1 cellular context compared by ENCODE assay signal in the genomic region with DNA sequence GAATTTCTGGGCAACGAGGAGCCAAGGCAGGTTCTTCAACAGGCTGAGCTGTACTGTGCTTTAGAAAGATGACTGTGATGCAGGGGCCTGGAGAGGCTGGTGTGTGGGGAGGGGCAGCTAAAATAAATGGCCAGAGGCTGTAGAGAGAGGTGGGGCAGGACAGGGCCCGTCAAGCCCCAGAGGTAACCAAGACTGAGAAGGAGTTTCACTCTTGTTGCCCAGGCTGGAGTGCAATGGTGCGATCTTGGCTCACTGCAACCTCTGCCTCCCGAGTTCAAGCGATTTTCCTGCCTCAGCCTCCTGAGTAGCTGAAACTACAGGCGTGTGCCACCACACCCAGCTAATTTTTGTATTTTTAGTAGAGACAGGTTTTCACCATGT.
TF ChIP-seq lines count a peak whose summit lies in the region.

No MANE protein-coding gene starts in this region.

TF ChIP-seq in HepG2, 621 proteins besides CTCF, POLR2A, EP300 and RAD21 (continues in another document):
- TF ChIP-seq NRL (CRISPR knock-in tag; IDR thresholded peaks at IDR 0.05; ENCODE audit: borderline replicate concordance) = 0 out of 2 replicates have a peak, but pooled peaks have one; percentile 46
- TF ChIP-seq ZNF777 (CRISPR knock-in tag; IDR thresholded peaks at IDR 0.05) = peak; percentile 24; the same call in 1 of the 2 replicates
- TF ChIP-seq, protein P1, sequence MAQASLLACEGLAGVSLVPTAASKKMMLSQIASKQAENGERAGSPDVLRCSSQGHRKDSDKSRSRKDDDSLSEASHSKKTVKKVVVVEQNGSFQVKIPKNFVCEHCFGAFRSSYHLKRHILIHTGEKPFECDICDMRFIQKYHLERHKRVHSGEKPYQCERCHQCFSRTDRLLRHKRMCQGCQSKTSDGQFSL (CRISPR knock-in tag; IDR thresholded peaks at IDR 0.05) = 0 out of 2 replicates have a peak, but pooled peaks have one; percentile 39
- peak; percentile 36; the same call in 1 of the 2 replicates for TF ChIP-seq ZNF501 (CRISPR knock-in tag; IDR thresholded peaks at IDR 0.05)
- 0 out of 2 replicates have a peak, but pooled peaks have one; percentile 29 for TF ChIP-seq ZNF546 (CRISPR knock-in tag; conservative IDR thresholded peaks at IDR 0.05)
- TF ChIP-seq KMT2A (CRISPR knock-in tag; IDR thresholded peaks at IDR 0.05) = 0 out of 2 replicates have a peak, but pooled peaks have one; percentile 11
- TF ChIP-seq, protein P2, sequence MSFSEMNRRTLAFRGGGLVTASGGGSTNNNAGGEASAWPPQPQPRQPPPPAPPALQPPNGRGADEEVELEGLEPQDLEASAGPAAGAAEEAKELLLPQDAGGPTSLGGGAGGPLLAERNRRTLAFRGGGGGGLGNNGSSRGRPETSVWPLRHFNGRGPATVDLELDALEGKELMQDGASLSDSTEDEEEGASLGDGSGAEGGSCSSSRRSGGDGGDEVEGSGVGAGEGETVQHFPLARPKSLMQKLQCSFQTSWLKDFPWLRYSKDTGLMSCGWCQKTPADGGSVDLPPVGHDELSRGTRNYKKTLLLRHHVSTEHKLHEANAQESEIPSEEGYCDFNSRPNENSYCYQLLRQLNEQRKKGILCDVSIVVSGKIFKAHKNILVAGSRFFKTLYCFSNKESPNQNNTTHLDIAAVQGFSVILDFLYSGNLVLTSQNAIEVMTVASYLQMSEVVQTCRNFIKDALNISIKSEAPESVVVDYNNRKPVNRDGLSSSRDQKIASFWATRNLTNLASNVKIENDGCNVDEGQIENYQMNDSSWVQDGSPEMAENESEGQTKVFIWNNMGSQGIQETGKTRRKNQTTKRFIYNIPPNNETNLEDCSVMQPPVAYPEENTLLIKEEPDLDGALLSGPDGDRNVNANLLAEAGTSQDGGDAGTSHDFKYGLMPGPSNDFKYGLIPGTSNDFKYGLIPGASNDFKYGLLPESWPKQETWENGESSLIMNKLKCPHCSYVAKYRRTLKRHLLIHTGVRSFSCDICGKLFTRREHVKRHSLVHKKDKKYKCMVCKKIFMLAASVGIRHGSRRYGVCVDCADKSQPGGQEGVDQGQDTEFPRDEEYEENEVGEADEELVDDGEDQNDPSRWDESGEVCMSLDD (CRISPR knock-in tag; IDR thresholded peaks at IDR 0.05; ENCODE audit: borderline replicate concordance) = 0 out of 2 replicates have a peak, but pooled peaks have one; percentile 30
- TF ChIP-seq, protein P3, sequence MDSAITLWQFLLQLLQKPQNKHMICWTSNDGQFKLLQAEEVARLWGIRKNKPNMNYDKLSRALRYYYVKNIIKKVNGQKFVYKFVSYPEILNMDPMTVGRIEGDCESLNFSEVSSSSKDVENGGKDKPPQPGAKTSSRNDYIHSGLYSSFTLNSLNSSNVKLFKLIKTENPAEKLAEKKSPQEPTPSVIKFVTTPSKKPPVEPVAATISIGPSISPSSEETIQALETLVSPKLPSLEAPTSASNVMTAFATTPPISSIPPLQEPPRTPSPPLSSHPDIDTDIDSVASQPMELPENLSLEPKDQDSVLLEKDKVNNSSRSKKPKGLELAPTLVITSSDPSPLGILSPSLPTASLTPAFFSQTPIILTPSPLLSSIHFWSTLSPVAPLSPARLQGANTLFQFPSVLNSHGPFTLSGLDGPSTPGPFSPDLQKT (CRISPR knock-in tag; IDR thresholded peaks at IDR 0.05; ENCODE audit: borderline replicate concordance) = peak; percentile 5; the same call in 1 of the 2 replicates
- TF ChIP-seq XBP1 (CRISPR knock-in tag; IDR thresholded peaks at IDR 0.05) = 0 out of 2 replicates have a peak, but pooled peaks have one; percentile 25
- TF ChIP-seq ZNF607 (CRISPR knock-in tag; IDR thresholded peaks at IDR 0.05; ENCODE audit: borderline replicate concordance) = 0 out of 2 replicates have a peak, but pooled peaks have one; percentile 0
- TF ChIP-seq, protein P4, sequence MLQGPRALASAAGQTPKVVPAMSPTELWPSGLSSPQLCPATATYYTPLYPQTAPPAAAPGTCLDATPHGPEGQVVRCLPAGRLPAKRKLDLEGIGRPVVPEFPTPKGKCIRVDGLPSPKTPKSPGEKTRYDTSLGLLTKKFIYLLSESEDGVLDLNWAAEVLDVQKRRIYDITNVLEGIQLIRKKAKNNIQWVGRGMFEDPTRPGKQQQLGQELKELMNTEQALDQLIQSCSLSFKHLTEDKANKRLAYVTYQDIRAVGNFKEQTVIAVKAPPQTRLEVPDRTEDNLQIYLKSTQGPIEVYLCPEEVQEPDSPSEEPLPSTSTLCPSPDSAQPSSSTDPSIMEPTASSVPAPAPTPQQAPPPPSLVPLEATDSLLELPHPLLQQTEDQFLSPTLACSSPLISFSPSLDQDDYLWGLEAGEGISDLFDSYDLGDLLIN (CRISPR knock-in tag; IDR thresholded peaks at IDR 0.05; ENCODE audit: borderline replicate concordance) = 0 out of 2 replicates have a peak, but pooled peaks have one; percentile 10
- TF ChIP-seq ZBTB38 (CRISPR knock-in tag; IDR thresholded peaks at IDR 0.05) = peak; percentile 74; the same call in 1 of the 2 replicates
- TF ChIP-seq, protein P5, sequence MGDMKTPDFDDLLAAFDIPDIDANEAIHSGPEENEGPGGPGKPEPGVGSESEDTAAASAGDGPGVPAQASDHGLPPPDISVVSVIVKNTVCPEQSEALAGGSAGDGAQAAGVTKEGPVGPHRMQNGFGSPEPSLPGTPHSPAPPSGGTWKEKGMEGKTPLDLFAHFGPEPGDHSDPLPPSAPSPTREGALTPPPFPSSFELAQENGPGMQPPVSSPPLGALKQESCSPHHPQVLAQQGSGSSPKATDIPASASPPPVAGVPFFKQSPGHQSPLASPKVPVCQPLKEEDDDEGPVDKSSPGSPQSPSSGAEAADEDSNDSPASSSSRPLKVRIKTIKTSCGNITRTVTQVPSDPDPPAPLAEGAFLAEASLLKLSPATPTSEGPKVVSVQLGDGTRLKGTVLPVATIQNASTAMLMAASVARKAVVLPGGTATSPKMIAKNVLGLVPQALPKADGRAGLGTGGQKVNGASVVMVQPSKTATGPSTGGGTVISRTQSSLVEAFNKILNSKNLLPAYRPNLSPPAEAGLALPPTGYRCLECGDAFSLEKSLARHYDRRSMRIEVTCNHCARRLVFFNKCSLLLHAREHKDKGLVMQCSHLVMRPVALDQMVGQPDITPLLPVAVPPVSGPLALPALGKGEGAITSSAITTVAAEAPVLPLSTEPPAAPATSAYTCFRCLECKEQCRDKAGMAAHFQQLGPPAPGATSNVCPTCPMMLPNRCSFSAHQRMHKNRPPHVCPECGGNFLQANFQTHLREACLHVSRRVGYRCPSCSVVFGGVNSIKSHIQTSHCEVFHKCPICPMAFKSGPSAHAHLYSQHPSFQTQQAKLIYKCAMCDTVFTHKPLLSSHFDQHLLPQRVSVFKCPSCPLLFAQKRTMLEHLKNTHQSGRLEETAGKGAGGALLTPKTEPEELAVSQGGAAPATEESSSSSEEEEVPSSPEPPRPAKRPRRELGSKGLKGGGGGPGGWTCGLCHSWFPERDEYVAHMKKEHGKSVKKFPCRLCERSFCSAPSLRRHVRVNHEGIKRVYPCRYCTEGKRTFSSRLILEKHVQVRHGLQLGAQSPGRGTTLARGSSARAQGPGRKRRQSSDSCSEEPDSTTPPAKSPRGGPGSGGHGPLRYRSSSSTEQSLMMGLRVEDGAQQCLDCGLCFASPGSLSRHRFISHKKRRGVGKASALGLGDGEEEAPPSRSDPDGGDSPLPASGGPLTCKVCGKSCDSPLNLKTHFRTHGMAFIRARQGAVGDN (CRISPR knock-in tag; IDR thresholded peaks at IDR 0.05) = peak; percentile 70
- TF ChIP-seq, protein P6, sequence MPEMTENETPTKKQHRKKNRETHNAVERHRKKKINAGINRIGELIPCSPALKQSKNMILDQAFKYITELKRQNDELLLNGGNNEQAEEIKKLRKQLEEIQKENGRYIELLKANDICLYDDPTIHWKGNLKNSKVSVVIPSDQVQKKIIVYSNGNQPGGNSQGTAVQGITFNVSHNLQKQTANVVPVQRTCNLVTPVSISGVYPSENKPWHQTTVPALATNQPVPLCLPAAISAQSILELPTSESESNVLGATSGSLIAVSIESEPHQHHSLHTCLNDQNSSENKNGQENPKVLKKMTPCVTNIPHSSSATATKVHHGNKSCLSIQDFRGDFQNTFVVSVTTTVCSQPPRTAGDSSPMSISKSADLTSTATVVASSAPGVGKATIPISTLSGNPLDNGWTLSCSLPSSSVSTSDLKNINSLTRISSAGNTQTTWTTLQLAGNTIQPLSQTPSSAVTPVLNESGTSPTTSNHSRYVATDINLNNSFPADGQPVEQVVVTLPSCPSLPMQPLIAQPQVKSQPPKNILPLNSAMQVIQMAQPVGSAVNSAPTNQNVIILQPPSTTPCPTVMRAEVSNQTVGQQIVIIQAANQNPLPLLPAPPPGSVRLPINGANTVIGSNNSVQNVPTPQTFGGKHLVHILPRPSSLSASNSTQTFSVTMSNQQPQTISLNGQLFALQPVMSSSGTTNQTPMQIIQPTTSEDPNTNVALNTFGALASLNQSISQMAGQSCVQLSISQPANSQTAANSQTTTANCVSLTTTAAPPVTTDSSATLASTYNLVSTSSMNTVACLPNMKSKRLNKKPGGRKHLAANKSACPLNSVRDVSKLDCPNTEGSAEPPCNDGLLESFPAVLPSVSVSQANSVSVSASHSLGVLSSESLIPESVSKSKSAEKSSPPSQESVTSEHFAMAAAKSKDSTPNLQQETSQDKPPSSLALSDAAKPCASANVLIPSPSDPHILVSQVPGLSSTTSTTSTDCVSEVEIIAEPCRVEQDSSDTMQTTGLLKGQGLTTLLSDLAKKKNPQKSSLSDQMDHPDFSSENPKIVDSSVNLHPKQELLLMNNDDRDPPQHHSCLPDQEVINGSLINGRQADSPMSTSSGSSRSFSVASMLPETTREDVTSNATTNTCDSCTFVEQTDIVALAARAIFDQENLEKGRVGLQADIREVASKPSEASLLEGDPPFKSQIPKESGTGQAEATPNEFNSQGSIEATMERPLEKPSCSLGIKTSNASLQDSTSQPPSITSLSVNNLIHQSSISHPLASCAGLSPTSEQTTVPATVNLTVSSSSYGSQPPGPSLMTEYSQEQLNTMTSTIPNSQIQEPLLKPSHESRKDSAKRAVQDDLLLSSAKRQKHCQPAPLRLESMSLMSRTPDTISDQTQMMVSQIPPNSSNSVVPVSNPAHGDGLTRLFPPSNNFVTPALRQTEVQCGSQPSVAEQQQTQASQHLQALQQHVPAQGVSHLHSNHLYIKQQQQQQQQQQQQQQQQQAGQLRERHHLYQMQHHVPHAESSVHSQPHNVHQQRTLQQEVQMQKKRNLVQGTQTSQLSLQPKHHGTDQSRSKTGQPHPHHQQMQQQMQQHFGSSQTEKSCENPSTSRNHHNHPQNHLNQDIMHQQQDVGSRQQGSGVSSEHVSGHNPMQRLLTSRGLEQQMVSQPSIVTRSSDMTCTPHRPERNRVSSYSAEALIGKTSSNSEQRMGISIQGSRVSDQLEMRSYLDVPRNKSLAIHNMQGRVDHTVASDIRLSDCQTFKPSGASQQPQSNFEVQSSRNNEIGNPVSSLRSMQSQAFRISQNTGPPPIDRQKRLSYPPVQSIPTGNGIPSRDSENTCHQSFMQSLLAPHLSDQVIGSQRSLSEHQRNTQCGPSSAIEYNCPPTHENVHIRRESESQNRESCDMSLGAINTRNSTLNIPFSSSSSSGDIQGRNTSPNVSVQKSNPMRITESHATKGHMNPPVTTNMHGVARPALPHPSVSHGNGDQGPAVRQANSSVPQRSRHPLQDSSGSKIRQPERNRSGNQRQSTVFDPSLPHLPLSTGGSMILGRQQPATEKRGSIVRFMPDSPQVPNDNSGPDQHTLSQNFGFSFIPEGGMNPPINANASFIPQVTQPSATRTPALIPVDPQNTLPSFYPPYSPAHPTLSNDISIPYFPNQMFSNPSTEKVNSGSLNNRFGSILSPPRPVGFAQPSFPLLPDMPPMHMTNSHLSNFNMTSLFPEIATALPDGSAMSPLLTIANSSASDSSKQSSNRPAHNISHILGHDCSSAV (CRISPR knock-in tag; IDR thresholded peaks at IDR 0.05; ENCODE audit: borderline replicate concordance) = 0 out of 2 replicates have a peak, but pooled peaks have one; percentile 3
- TF ChIP-seq, protein P7, sequence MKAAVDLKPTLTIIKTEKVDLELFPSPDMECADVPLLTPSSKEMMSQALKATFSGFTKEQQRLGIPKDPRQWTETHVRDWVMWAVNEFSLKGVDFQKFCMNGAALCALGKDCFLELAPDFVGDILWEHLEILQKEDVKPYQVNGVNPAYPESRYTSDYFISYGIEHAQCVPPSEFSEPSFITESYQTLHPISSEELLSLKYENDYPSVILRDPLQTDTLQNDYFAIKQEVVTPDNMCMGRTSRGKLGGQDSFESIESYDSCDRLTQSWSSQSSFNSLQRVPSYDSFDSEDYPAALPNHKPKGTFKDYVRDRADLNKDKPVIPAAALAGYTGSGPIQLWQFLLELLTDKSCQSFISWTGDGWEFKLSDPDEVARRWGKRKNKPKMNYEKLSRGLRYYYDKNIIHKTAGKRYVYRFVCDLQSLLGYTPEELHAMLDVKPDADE (CRISPR knock-in tag; IDR thresholded peaks at IDR 0.05) = 0 out of 2 replicates have a peak, but pooled peaks have one; percentile 54
- TF ChIP-seq, protein P8, sequence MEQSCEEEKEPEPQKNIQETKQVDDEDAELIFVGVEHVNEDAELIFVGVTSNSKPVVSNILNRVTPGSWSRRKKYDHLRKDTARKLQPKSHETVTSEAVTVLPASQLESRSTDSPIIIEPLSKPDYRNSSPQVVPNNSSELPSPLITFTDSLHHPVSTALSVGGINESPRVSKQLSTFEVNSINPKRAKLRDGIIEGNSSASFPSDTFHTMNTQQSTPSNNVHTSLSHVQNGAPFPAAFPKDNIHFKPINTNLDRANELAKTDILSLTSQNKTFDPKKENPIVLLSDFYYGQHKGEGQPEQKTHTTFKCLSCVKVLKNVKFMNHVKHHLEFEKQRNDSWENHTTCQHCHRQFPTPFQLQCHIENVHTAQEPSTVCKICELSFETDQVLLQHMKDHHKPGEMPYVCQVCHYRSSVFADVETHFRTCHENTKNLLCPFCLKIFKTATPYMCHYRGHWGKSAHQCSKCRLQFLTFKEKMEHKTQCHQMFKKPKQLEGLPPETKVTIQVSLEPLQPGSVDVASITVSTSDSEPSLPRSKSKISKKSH (CRISPR knock-in tag; IDR thresholded peaks at IDR 0.05; ENCODE audit: borderline replicate concordance) = peak; percentile 61; the same call in 1 of the 2 replicates
